In genomic region chr6:35688605-35689322, GRCh38 we compare ENCODE assay signal across 1 cellular context.
A peak's percentile ranks its signal among the peaks of the same experiment; 100 is the strongest.
TF ChIP-seq lines count a peak whose summit lies in the region.

TSS of gene FKBP5 (minus strand) at chr6:35688915. CDS start at chr6:35642824, 46,091 bp downstream.

TF ChIP-seq in K562, 482 proteins besides CTCF, POLR2A, EP300 and RAD21 (continued from another document and continues in another):
- no peak for TF ChIP-seq CREB3L1 (IDR thresholded peaks at IDR 0.05; ENCODE audit: borderline replicate concordance, low read depth)
- TF ChIP-seq PYGO2 (tag; IDR thresholded peaks at IDR 0.05) = no peak
- no peak for TF ChIP-seq TAF7 (tag; IDR thresholded peaks at IDR 0.05)
- no peak for TF ChIP-seq U2AF1 (optimal IDR thresholded peaks at IDR 0.05; ENCODE audit: low read depth, low read length)
- no peak for TF ChIP-seq KLF6 (CRISPR knock-in tag; IDR thresholded peaks at IDR 0.05; ENCODE audit: borderline replicate concordance)
- TF ChIP-seq ZBTB43 (CRISPR knock-in tag; IDR thresholded peaks at IDR 0.05) = no peak
- no peak for TF ChIP-seq XRCC4 (IDR thresholded peaks at IDR 0.05; ENCODE audit: extremely low read depth, insufficient read depth, insufficient read length)
- no peak; the same call in 1 of the 2 replicates for TF ChIP-seq MECOM (CRISPR knock-in tag; IDR thresholded peaks at IDR 0.05)
- TF ChIP-seq ZNF764 (CRISPR knock-in tag; IDR thresholded peaks at IDR 0.05; ENCODE audit: low read depth) = no peak
- TF ChIP-seq EHMT2 (IDR thresholded peaks at IDR 0.05) = no peak
- no peak for TF ChIP-seq POU5F1 (IDR thresholded peaks at IDR 0.05; ENCODE audit: borderline replicate concordance, low read depth, low read length, partially characterized antibody)
- peak; percentile 37; the same call in 1 of the 2 replicates for TF ChIP-seq ARID3A (IDR thresholded peaks at IDR 0.05; ENCODE audit: borderline replicate concordance, low read depth, low read length)
- TF ChIP-seq KAT8 (IDR thresholded peaks at IDR 0.05; ENCODE audit: low read depth) = no peak
- TF ChIP-seq SMC3 (conservative IDR thresholded peaks at IDR 0.05; ENCODE audit: insufficient read depth, low read depth, low read length) = no peak
- TF ChIP-seq PTRF (tag; IDR thresholded peaks at IDR 0.05) = no peak
- no peak for TF ChIP-seq ZNF212 (CRISPR knock-in tag; IDR thresholded peaks at IDR 0.05)
- peak; percentile 91 for TF ChIP-seq MAX (CRISPR knock-in tag; IDR thresholded peaks at IDR 0.05)
- no peak for TF ChIP-seq AFF4 (CRISPR knock-in tag; IDR thresholded peaks at IDR 0.05)
- TF ChIP-seq HNRNPK (IDR thresholded peaks at IDR 0.05; ENCODE audit: low read depth, low read length, poor library complexity, severe bottlenecking) = no peak
- no peak for TF ChIP-seq NR0B1 (IDR thresholded peaks at IDR 0.05; ENCODE audit: partially characterized antibody)
- no peak for TF ChIP-seq TGIF2 (CRISPR knock-in tag; IDR thresholded peaks at IDR 0.05)
- no peak for TF ChIP-seq SMARCA5 (IDR thresholded peaks at IDR 0.05)
- no peak for TF ChIP-seq HES1 (IDR thresholded peaks at IDR 0.05; ENCODE audit: low read depth)
- TF ChIP-seq TBP (optimal IDR thresholded peaks at IDR 0.05; ENCODE audit: low read depth, low read length) = peak; percentile 93
- no peak; the same call in 1 of the 2 replicates for TF ChIP-seq ARID4B (CRISPR knock-in tag; IDR thresholded peaks at IDR 0.05)
- TF ChIP-seq MYBL2 (IDR thresholded peaks at IDR 0.05; ENCODE audit: low read depth) = no peak
- no peak for TF ChIP-seq MYBL2 (CRISPR knock-in tag; IDR thresholded peaks at IDR 0.05; ENCODE audit: borderline replicate concordance)
- TF ChIP-seq CBX3 (IDR thresholded peaks at IDR 0.05; ENCODE audit: borderline replicate concordance in 1 of 2, low read length in 2 of 2) = no peak
- no peak for TF ChIP-seq TFE3 (CRISPR knock-in tag; IDR thresholded peaks at IDR 0.05)
- no peak for TF ChIP-seq SMARCE1 (IDR thresholded peaks at IDR 0.05)
- peak; percentile 94 for TF ChIP-seq MYC (IDR thresholded peaks at IDR 0.05; ENCODE audit: low read depth, low read length)
- no peak for TF ChIP-seq MYC (CRISPR knock-in tag; IDR thresholded peaks at IDR 0.05; ENCODE audit: borderline replicate concordance, low read depth)
- peak; percentile 72; the same call in 1 of the 2 replicates for TF ChIP-seq MBD2 (IDR thresholded peaks at IDR 0.05; ENCODE audit: borderline replicate concordance, low read depth)
- no peak for TF ChIP-seq SMARCB1 (IDR thresholded peaks at IDR 0.05; ENCODE audit: insufficient read length, low read depth)
- TF ChIP-seq HNRNPUL1 (IDR thresholded peaks at IDR 0.05; ENCODE audit: low read length) = no peak
- TF ChIP-seq RBBP5 (IDR thresholded peaks at IDR 0.05; ENCODE audit: borderline replicate concordance, insufficient read depth, low read length, poor library complexity, severe bottlenecking) = peak; percentile 87
- TF ChIP-seq ZNF707 (CRISPR knock-in tag; conservative IDR thresholded peaks at IDR 0.05) = no peak
- no peak for TF ChIP-seq BCOR (IDR thresholded peaks at IDR 0.05)
- no peak for TF ChIP-seq SLC30A9 (CRISPR knock-in tag; IDR thresholded peaks at IDR 0.05)
- TF ChIP-seq DNMT1 (IDR thresholded peaks at IDR 0.05) = no peak
- no peak for TF ChIP-seq HOXB6 (CRISPR knock-in tag; IDR thresholded peaks at IDR 0.05; ENCODE audit: borderline replicate concordance)
- no peak for TF ChIP-seq E4F1 (CRISPR knock-in tag; IDR thresholded peaks at IDR 0.05; ENCODE audit: borderline replicate concordance)
- TF ChIP-seq PPARD (CRISPR knock-in tag; IDR thresholded peaks at IDR 0.05) = no peak
- TF ChIP-seq POLR2AphosphoS2 (IDR thresholded peaks at IDR 0.05; ENCODE audit: low read length) = no peak
- no peak for TF ChIP-seq TAL1 (IDR thresholded peaks at IDR 0.05)
- no peak for TF ChIP-seq MCM7 (IDR thresholded peaks at IDR 0.05)
- TF ChIP-seq ELF1 (tag; IDR thresholded peaks at IDR 0.05) = no peak
- TF ChIP-seq PCBP2 (IDR thresholded peaks at IDR 0.05; ENCODE audit: low read depth, low read length, poor library complexity, severe bottlenecking) = no peak
- no peak for TF ChIP-seq ZNF778 (CRISPR knock-in tag; IDR thresholded peaks at IDR 0.05)
- TF ChIP-seq RB1 (IDR thresholded peaks at IDR 0.05; ENCODE audit: low read depth) = peak; percentile 98
